ENCODE assay signal across 1 cellular context in the genomic region with DNA sequence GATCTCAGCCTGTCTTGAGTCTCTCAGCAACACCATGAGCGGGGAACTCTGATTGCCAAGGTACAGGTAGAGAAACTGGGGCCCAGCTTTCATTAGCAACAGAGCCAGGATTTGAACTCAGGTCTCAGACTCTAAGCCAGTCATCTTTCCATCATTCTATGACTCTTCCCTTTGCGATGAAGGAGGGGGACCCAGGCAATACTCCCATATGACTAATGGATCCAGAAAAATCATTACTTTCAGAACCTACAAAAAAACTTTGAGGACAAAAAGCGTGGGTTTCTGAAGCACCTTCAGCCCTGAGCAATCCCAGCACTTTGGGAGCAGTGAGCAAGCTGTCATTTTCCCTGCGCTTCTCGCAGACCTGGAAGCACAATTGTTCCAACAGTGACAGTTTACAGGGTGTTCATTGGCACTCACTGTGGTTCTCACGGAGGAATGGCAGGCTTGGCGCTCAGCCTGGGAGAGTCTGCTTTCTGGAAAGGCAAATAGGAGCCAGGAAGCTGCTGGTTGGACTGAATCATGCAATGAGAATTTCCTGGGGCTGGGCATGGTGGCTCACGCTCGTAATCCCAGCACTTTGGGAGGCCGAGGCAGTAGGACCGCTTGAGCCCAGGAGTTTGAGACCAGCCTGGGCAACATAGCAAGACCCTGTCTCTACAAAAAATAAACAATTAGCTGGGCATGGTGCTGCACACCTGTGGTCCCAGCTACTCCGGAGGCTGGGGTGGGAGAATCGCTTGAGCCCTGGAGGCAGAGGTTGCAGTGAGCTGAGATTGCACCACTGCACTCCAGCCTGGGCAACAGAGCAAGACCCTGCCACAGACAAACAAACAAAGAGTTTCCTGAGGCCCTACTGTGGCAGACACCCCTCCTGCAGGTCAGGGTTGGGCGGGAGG.
TF ChIP-seq lines count a peak whose summit lies in the region.

No MANE protein-coding gene starts in this region.

TF ChIP-seq in HepG2, 621 proteins besides CTCF, POLR2A, EP300 and RAD21:
- TF ChIP-seq ZNF121 (CRISPR knock-in tag; IDR thresholded peaks at IDR 0.05): peak; percentile 96
- no peak for TF ChIP-seq NR0B2 (CRISPR knock-in tag; IDR thresholded peaks at IDR 0.05)
- TF ChIP-seq ZNF460 (CRISPR knock-in tag; IDR thresholded peaks at IDR 0.05; ENCODE audit: borderline replicate concordance): peak; percentile 14; the same call in 1 of the 2 replicates
- peak; percentile 32; the same call in 1 of the 2 replicates for TF ChIP-seq SAP130 (CRISPR knock-in tag; IDR thresholded peaks at IDR 0.05; ENCODE audit: low read depth)
- TF ChIP-seq, protein P1, sequence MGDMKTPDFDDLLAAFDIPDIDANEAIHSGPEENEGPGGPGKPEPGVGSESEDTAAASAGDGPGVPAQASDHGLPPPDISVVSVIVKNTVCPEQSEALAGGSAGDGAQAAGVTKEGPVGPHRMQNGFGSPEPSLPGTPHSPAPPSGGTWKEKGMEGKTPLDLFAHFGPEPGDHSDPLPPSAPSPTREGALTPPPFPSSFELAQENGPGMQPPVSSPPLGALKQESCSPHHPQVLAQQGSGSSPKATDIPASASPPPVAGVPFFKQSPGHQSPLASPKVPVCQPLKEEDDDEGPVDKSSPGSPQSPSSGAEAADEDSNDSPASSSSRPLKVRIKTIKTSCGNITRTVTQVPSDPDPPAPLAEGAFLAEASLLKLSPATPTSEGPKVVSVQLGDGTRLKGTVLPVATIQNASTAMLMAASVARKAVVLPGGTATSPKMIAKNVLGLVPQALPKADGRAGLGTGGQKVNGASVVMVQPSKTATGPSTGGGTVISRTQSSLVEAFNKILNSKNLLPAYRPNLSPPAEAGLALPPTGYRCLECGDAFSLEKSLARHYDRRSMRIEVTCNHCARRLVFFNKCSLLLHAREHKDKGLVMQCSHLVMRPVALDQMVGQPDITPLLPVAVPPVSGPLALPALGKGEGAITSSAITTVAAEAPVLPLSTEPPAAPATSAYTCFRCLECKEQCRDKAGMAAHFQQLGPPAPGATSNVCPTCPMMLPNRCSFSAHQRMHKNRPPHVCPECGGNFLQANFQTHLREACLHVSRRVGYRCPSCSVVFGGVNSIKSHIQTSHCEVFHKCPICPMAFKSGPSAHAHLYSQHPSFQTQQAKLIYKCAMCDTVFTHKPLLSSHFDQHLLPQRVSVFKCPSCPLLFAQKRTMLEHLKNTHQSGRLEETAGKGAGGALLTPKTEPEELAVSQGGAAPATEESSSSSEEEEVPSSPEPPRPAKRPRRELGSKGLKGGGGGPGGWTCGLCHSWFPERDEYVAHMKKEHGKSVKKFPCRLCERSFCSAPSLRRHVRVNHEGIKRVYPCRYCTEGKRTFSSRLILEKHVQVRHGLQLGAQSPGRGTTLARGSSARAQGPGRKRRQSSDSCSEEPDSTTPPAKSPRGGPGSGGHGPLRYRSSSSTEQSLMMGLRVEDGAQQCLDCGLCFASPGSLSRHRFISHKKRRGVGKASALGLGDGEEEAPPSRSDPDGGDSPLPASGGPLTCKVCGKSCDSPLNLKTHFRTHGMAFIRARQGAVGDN (CRISPR knock-in tag; IDR thresholded peaks at IDR 0.05): peak; percentile 41
- TF ChIP-seq ZNF607 (CRISPR knock-in tag; IDR thresholded peaks at IDR 0.05; ENCODE audit: borderline replicate concordance): no peak
- no peak for TF ChIP-seq NR2C2 (CRISPR knock-in tag; IDR thresholded peaks at IDR 0.05; ENCODE audit: borderline replicate concordance)
- peak; percentile 71 for TF ChIP-seq FOSL2 (CRISPR knock-in tag; IDR thresholded peaks at IDR 0.05)
- peak; percentile 31; the same call in 1 of the 2 replicates for TF ChIP-seq ETV5 (CRISPR knock-in tag; IDR thresholded peaks at IDR 0.05; ENCODE audit: borderline replicate concordance)
- peak; percentile 21 for TF ChIP-seq TEAD3 (CRISPR knock-in tag; optimal IDR thresholded peaks at IDR 0.05; ENCODE audit: borderline replicate concordance)
- peak; percentile 18; the same call in 1 of the 2 replicates for TF ChIP-seq ARID5B (CRISPR knock-in tag; IDR thresholded peaks at IDR 0.05)
- TF ChIP-seq SP4 (CRISPR knock-in tag; IDR thresholded peaks at IDR 0.05): 0 out of 2 replicates have a peak, but pooled peaks have one; percentile 25
